ENCODE assay signal across 18 cellular contexts in the genomic region with DNA sequence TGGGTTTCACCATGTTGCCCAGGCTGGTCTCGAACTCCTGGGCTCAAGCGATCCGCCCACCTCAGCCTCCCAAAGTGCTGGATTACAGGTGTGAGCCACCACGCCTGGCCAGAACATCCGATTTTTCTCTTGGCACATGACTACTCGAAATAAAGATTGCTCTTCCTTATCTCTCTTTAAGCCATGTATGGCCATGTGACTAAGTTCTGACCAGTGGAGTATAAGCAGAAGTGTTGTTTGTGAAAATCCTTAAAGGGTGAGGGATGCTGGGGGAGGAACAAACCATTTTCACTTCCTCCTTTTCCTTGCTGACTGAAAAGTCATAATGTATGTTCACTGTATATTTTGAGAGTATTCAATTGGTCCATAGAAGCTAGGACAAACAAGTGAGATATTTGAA. TPM values are rescaled to one million over a fixed set of nuclear protein-coding genes. Genes with fewer than 3 reads are reported as not detected.
DNase-seq lines count a peak whose midpoint lies in the region; ATAC-seq, FAIRE-seq and TF ChIP-seq lines count a peak whose summit lies in the region.
"Had no signal": no experiment of that assay in that cellular context is flagged by ENCODE, and none has a peak within 500 bp of the region (broad histone marks: within the 10 kb centered on the region; RNA-seq: fewer than 3 reads in every experiment).

No MANE protein-coding gene starts in this region.

- H3K36me3 ChIP-seq in BLaER1 treated with 17β-estradiol and CSF1 and Interleukin-3, amounts not matched to agents 10 nM and 100 nM, result no peaks in the 10 kb centered on the region
- H3K36me3 ChIP-seq in K562 (ENCODE audit: control insufficient read depth, insufficient read depth, low read length), result no peaks in the 10 kb centered on the region
- H3K36me3 ChIP-seq: gastrocnemius medialis, right lobe of liver had no signal

- TF ChIP-seq RAD21 in K562 (CRISPR knock-in tag; conservative IDR thresholded peaks at IDR 0.05 in 1 of 2, IDR thresholded peaks at IDR 0.05 in 1 of 2), result no peak

- peak overlapping the region in 9 of 11 experiments; percentile 33 to 84 (median 75); a peak in 17 of 22 replicates for H3K27ac ChIP-seq in BLaER1 treated with 17β-estradiol and CSF1 and Interleukin-3, amounts not matched to agents 10 nM and 100 nM
- no peak overlapping the region for H3K27ac ChIP-seq in K562 (ENCODE audit: extremely low read depth, low read depth, low read length)
- H3K27ac ChIP-seq: gastrocnemius medialis, right lobe of liver had no signal

- H3K27me3 Mint-ChIP-seq in chondrocyte (ENCODE audit: low read depth), result no peaks in the 10 kb centered on the region
- H3K27me3 Mint-ChIP-seq: activated CD4-positive, alpha-beta T cell treated with anti-CD3 and anti-CD28 coated beads, Interleukin-2, amount 10 ng/mL, durations not matched to agents 7 days and 5 days had no signal

- DNase-seq in NOMO-1 treated with DMSO at 0.1 percent for 48 hours (lab: John Stamatoyannopoulos, UW; ENCODE audit: unreplicated experiment) (peak; percentile 94), K562 (ENCODE audit: extremely low read depth in 1 of 4, low spot score in 3 of 4) (no peak), 8988T (no peak), NCI-H2171 treated with DMSO at 0.1 percent for 48 hours (lab: John Stamatoyannopoulos, UW) (no peak), chondrocyte (ENCODE audit: low spot score) (no peak), dedifferentiated amniotic fluid mesenchymal stem cell (ENCODE audit: extremely low spot score) (no peak)
- DNase-seq: activated CD4-positive, alpha-beta T cell treated with anti-CD3 and anti-CD28 coated beads, Interleukin-2, amount 10 ng/mL, durations not matched to agents 7 days and 5 days; activated T-cell treated with anti-CD3 and anti-CD28 coated beads, Interleukin-2, amount 50 U/mL, for 48 hours; central memory CD4-positive, alpha-beta T cell; gastrocnemius medialis; mesendoderm; NCI-H1436 treated with DMSO at 0.1 percent for 48 hours; NCI-H446; right lobe of liver; T-helper 1 cell had no signal

- CTCF ChIA-PET in K562 (lab: Yijun Ruan, JAX; ENCODE audit: low intra/inter-chr PET ratio), result no interaction called here

- intact Hi-C loops in K562 (cut with micrococcal nuclease), result loop anchor here (5.0 kb wide), 1 partner anchor 58 kb away; no protein-coding TSS in a partner anchor

- POLR2A ChIA-PET in K562 (lab: Yijun Ruan, JAX), result no interaction called here

- no peak for TF ChIP-seq POLR2A in K562 (conservative IDR thresholded peaks at IDR 0.05)

- no peaks in the 10 kb centered on the region for H3K4me1 Mint-ChIP-seq in chondrocyte (ENCODE audit: low read depth)
- H3K4me1 Mint-ChIP-seq: activated CD4-positive, alpha-beta T cell treated with anti-CD3 and anti-CD28 coated beads, Interleukin-2, amount 10 ng/mL, durations not matched to agents 7 days and 5 days had no signal

- peak overlapping the region in 3 of 11 experiments; percentile 37 to 47 (median 45); a peak in 4 of 22 replicates for H3K9ac ChIP-seq in BLaER1 treated with 17β-estradiol and CSF1 and Interleukin-3, amounts not matched to agents 10 nM and 100 nM
- no peak overlapping the region for H3K9ac ChIP-seq in K562 (ENCODE audit: insufficient read depth in 1 of 2, low read depth in 2 of 2, low read length in 2 of 2)

- TF ChIP-seq EP300 in K562 (IDR thresholded peaks at IDR 0.05; ENCODE audit: low read length), result no peak

- H3K79me2 ChIP-seq in K562 (ENCODE audit: control insufficient read depth, insufficient read depth, low read length), result no peaks in the 10 kb centered on the region

- peak overlapping the region in 7 of 11 experiments; percentile 4 to 52 (median 39); a peak in 10 of 22 replicates for H3K4me2 ChIP-seq in BLaER1 treated with 17β-estradiol and CSF1 and Interleukin-3, amounts not matched to agents 10 nM and 100 nM
- H3K4me2 ChIP-seq in K562 (ENCODE audit: insufficient read depth, low read length), result no peak overlapping the region

- no peaks in the 10 kb centered on the region for H3K27me3 ChIP-seq in BLaER1 treated with 17β-estradiol and CSF1 and Interleukin-3, amounts not matched to agents 10 nM and 100 nM
- H3K27me3 ChIP-seq in K562 (ENCODE audit: control insufficient read depth in 2 of 2, insufficient read depth in 2 of 2, low read length in 2 of 2), result no peaks in the 10 kb centered on the region
- H3K27me3 ChIP-seq: gastrocnemius medialis, right lobe of liver had no signal

- H4K20me1 ChIP-seq in BLaER1 treated with 17β-estradiol and CSF1 and Interleukin-3, amounts not matched to agents 10 nM and 100 nM, result no peaks in the 10 kb centered on the region
- no peaks in the 10 kb centered on the region for H4K20me1 ChIP-seq in K562 (replicated peaks; ENCODE audit: control insufficient read depth, insufficient read depth, low read length)

- BruUV-seq in K562 (replicated peaks; lab: Mats Ljungman, UMichigan), result no TSS peak

- peaks cover 0 to 28% (median 5%) of the 10 kb centered on the region in 11 experiments; a peak in 11 of 22 replicates for H3K9me3 ChIP-seq in BLaER1 treated with 17β-estradiol and CSF1 and Interleukin-3, amounts not matched to agents 10 nM and 100 nM (replicated peaks in 1 of 11)
- H3K9me3 ChIP-seq in K562 (replicated peaks; ENCODE audit: control insufficient read depth, insufficient read depth, low read depth, low read length), result no peaks in the 10 kb centered on the region; the same call in 1 of the 2 replicates
- H3K9me3 ChIP-seq: gastrocnemius medialis, right lobe of liver had no signal

- ATAC-seq in HG02759 (IDR thresholded peaks at IDR 0.05; ENCODE audit: unreplicated experiment) (peak; percentile 44), K562 (no peak)
- ATAC-seq: gastrocnemius medialis, Panc1 had no signal

- no peak for FAIRE-seq in K562 (lab: Jason Lieb, UNC)

- H3K4me3 Mint-ChIP-seq in chondrocyte (ENCODE audit: unreplicated experiment), result no peak overlapping the region
- H3K4me3 Mint-ChIP-seq: activated CD4-positive, alpha-beta T cell treated with anti-CD3 and anti-CD28 coated beads, Interleukin-2, amount 10 ng/mL, durations not matched to agents 7 days and 5 days had no signal

- WGBS in K562 (ENCODE audit: insufficient coverage, low coverage, missing lambda C conversion rate), result 70% methylated on average over 5 of the region's 6 CpGs

- in situ Hi-C loops in K562 (cut with MboI), result no loop called here

- H2AFZ ChIP-seq in K562 (ENCODE audit: low read depth, low read length), result no peak overlapping the region

- peaks cover 0 to 45% (median 11%) of the 10 kb centered on the region in 10 experiments; a peak in 11 of 20 replicates for H3K4me1 ChIP-seq in BLaER1 treated with 17β-estradiol and CSF1 and Interleukin-3, amounts not matched to agents 10 nM and 100 nM
- H3K4me1 ChIP-seq in K562 (replicated peaks in 1 of 2; ENCODE audit: control insufficient read depth in 2 of 2, insufficient read depth in 2 of 2, low read length in 2 of 2), result peaks cover 0 to 2% of the 10 kb centered on the region in 2 experiments; a peak in 1 of 5 replicates
- H3K4me1 ChIP-seq: gastrocnemius medialis, right lobe of liver had no signal

- H3K27ac Mint-ChIP-seq in chondrocyte (ENCODE audit: unreplicated experiment), result no peak overlapping the region

- peaks cover 11% of the 10 kb centered on the region for H3K9me3 Mint-ChIP-seq in chondrocyte (ENCODE audit: low read depth)

- TF ChIP-seq CTCF in K562 (IDR thresholded peaks at IDR 0.05 in 2 of 3, conservative IDR thresholded peaks at IDR 0.05 in 1 of 3; ENCODE audit: insufficient read depth in 2 of 3, low read depth in 1 of 3, low read length in 3 of 3) (no peak), chondrocyte (IDR thresholded peaks at IDR 0.05) (no peak)

- no peaks in the 10 kb centered on the region for H3K36me3 Mint-ChIP-seq in chondrocyte (ENCODE audit: low read depth)

- H3K4me3 ChIP-seq in BLaER1 treated with 17β-estradiol and CSF1 and Interleukin-3, amounts not matched to agents 10 nM and 100 nM, result no peak overlapping the region
- no peak overlapping the region for H3K4me3 ChIP-seq in K562
- H3K4me3 ChIP-seq: gastrocnemius medialis, right lobe of liver had no signal

- no peaks in the 10 kb centered on the region for H3K9me1 ChIP-seq in K562 (ENCODE audit: control insufficient read depth, insufficient read depth, low read length)

RNA-seq across cellular contexts. Expression of gene ATF7IP, which starts 50.7 kb away (rescaled TPM):
- total RNA-seq in K562 (2011; cell fraction: chromatin; rRNA removed; ENCODE audit: low replicate concordance), result 14.3 and 114 TPM in 2 replicates
- total RNA-seq in K562 (2011; cell fraction: nucleolus; rRNA removed), result 6.0 and 11.7 TPM in 2 replicates
- total RNA-seq in K562 (2011; cell fraction: nucleoplasm; rRNA removed), result 26.8 and 42.1 TPM in 2 replicates
- total RNA-seq in K562 (2014; rRNA removed) (9.7 and 11.0 TPM in 2 replicates), K562 (2014; rRNA removed; fragmentation: Illumina TruSeq; extraction: Trizol) (21.1 and 22.2 TPM in 2 replicates), K562 (2015; rRNA removed; fragmentation: Illumina TruSeq; extraction: Trizol) (19.6 and 19.9 TPM in 2 replicates), K562 (2021) (27.1 and 28.0 TPM in 2 replicates), chondrocyte (45.9 to 79.9 TPM (median 50.4 TPM) in 3 replicates)
- polyA plus RNA-seq in K562 (2011; rRNA removed) (4.2 and 8.4 TPM in 2 replicates), K562 (2014; fragmentation: Illumina TruSeq; extraction: Trizol) (11.7 and 13.7 TPM in 2 replicates), K562 (2014; fragmentation: Nextera tagmentation; extraction: Ambion mirVana) (1 to 10 TPM; 2.8 to 3.5 TPM), K562 (2014; rRNA removed) (6.0 and 7.0 TPM in 2 replicates)
- 4.6 and 6.6 TPM in 2 replicates for polyA plus RNA-seq in K562 (2011; cell fraction: cytosol; rRNA removed)
- polyA plus RNA-seq in K562 (2011; cell fraction: nucleus; rRNA removed), result 11.4 and 12.4 TPM in 2 replicates
- polyA plus RNA-seq in K562 (2012), result 7.3 and 12.0 TPM in 2 replicates
- polyA minus RNA-seq in K562 (2011; rRNA and poly(A)+ RNA removed), result 22.9 and 34.8 TPM in 2 replicates
- 14.7 and 15.1 TPM in 2 replicates for polyA minus RNA-seq in K562 (2011; cell fraction: cytosol; rRNA and poly(A)+ RNA removed)
- 13.7 and 25.0 TPM in 2 replicates for polyA minus RNA-seq in K562 (2011; cell fraction: nucleus; rRNA and poly(A)+ RNA removed)
